In genomic region chr12:111685811-111686573, GRCh38 we compare ENCODE assay signal across 1 cellular context.
TF ChIP-seq lines count a peak whose summit lies in the region.

Gene ACAD10, plus strand, starts transcription at chr12:111686053. Its CDS starts 6,657 bp downstream, at chr12:111692710.
Gene BRAP, minus strand, starts transcription at chr12:111685956. Its CDS starts 164 bp downstream, at chr12:111685792.

TF ChIP-seq in K562, 482 proteins besides CTCF, POLR2A, EP300 and RAD21 (continued from another document and continues in another):
- TF ChIP-seq HES1 (IDR thresholded peaks at IDR 0.05; ENCODE audit: low read depth) (peak; percentile 65; the same call in 1 of the 2 replicates), ZBTB9 (CRISPR knock-in tag; IDR thresholded peaks at IDR 0.05) (0 out of 2 replicates have a peak, but pooled peaks have one; percentile 43), CCAR2 (IDR thresholded peaks at IDR 0.05; ENCODE audit: low read depth, low read length) (no peak), SMAD2 (IDR thresholded peaks at IDR 0.05; ENCODE audit: low read depth, low read length) (no peak), ZBTB2 (IDR thresholded peaks at IDR 0.05) (peak; percentile 93), BACH1 (tag; IDR thresholded peaks at IDR 0.05) (no peak), TAL1 (IDR thresholded peaks at IDR 0.05) (no peak), KDM2B (CRISPR knock-in tag; IDR thresholded peaks at IDR 0.05) (no peak), THRAP3 (IDR thresholded peaks at IDR 0.05; ENCODE audit: borderline replicate concordance) (no peak), ZNF165 (CRISPR knock-in tag; IDR thresholded peaks at IDR 0.05; ENCODE audit: borderline replicate concordance) (no peak), MYBL2 (IDR thresholded peaks at IDR 0.05; ENCODE audit: low read depth) (no peak), MYBL2 (CRISPR knock-in tag; IDR thresholded peaks at IDR 0.05; ENCODE audit: borderline replicate concordance) (no peak), ZNF444 (CRISPR knock-in tag; IDR thresholded peaks at IDR 0.05) (no peak), ZNF146 (CRISPR knock-in tag; IDR thresholded peaks at IDR 0.05; ENCODE audit: unreplicated experiment) (no peak), SMARCE1 (IDR thresholded peaks at IDR 0.05) (peak; percentile 76), POLR2H (tag; IDR thresholded peaks at IDR 0.05; ENCODE audit: low read depth) (peak; percentile 87), EHMT2 (IDR thresholded peaks at IDR 0.05) (no peak), ZBTB26 (CRISPR knock-in tag; IDR thresholded peaks at IDR 0.05) (0 out of 2 replicates have a peak, but pooled peaks have one; percentile 5), HNRNPH1 (optimal IDR thresholded peaks at IDR 0.05; ENCODE audit: low read depth, low read length) (no peak), RFX1 (IDR thresholded peaks at IDR 0.05) (no peak), NR2C2 (CRISPR knock-in tag; IDR thresholded peaks at IDR 0.05) (peak; percentile 97), NR2C2 (tag; IDR thresholded peaks at IDR 0.05) (peak; percentile 99), SRSF7 (optimal IDR thresholded peaks at IDR 0.05; ENCODE audit: low read depth, low read length) (no peak), ZNF354B (CRISPR knock-in tag; IDR thresholded peaks at IDR 0.05) (no peak), CBFB (CRISPR knock-in tag; IDR thresholded peaks at IDR 0.05) (no peak), TCF7L2 (IDR thresholded peaks at IDR 0.05; ENCODE audit: low read depth, low read length) (no peak), TAF15 (IDR thresholded peaks at IDR 0.05; ENCODE audit: low read depth, low read length) (no peak), ZNF134 (CRISPR knock-in tag; conservative IDR thresholded peaks at IDR 0.05) (no peak), HDAC8 (tag; IDR thresholded peaks at IDR 0.05) (0 out of 2 replicates have a peak, but pooled peaks have one; percentile 29), KAT2B (IDR thresholded peaks at IDR 0.05; ENCODE audit: low read depth, low read length) (no peak), TRIM28 (IDR thresholded peaks at IDR 0.05) (peak; percentile 66; the same call in 1 of the 2 replicates), PHF8 (IDR thresholded peaks at IDR 0.05; ENCODE audit: borderline replicate concordance, low read length) (peak; percentile 91), RNF219 (CRISPR knock-in tag; IDR thresholded peaks at IDR 0.05) (no peak), ZHX1 (conservative IDR thresholded peaks at IDR 0.05; ENCODE audit: low read length) (no peak), ZNF764 (CRISPR knock-in tag; IDR thresholded peaks at IDR 0.05; ENCODE audit: low read depth) (no peak; the same call in 1 of the 2 replicates), CBFA2T2 (conservative IDR thresholded peaks at IDR 0.05) (no peak), HLTF (IDR thresholded peaks at IDR 0.05) (0 out of 2 replicates have a peak, but pooled peaks have one; percentile 19), JUNB (CRISPR knock-in tag; conservative IDR thresholded peaks at IDR 0.05) (no peak), FOXK1 (CRISPR knock-in tag; IDR thresholded peaks at IDR 0.05; ENCODE audit: borderline replicate concordance) (peak; percentile 54; the same call in 1 of the 2 replicates), ASH1L (IDR thresholded peaks at IDR 0.05; ENCODE audit: borderline replicate concordance, low read depth, partially characterized antibody) (no peak), ZNF75A (CRISPR knock-in tag; IDR thresholded peaks at IDR 0.05) (peak; percentile 90), ZNF41 (CRISPR knock-in tag; conservative IDR thresholded peaks at IDR 0.05) (no peak), ATF2 (CRISPR knock-in tag; IDR thresholded peaks at IDR 0.05) (no peak), ZNF124 (CRISPR knock-in tag; IDR thresholded peaks at IDR 0.05) (no peak), KLF6 (CRISPR knock-in tag; IDR thresholded peaks at IDR 0.05; ENCODE audit: borderline replicate concordance) (no peak), ZBTB49 (CRISPR knock-in tag; IDR thresholded peaks at IDR 0.05; ENCODE audit: borderline replicate concordance) (no peak), FOXP1 (CRISPR knock-in tag; IDR thresholded peaks at IDR 0.05) (peak; percentile 83; the same call in 1 of the 2 replicates), AFF4 (CRISPR knock-in tag; IDR thresholded peaks at IDR 0.05) (0 out of 2 replicates have a peak, but pooled peaks have one; percentile 49), COPS2 (conservative IDR thresholded peaks at IDR 0.05) (no peak), EGR1 (conservative IDR thresholded peaks at IDR 0.05) (no peak), TAF1 (IDR thresholded peaks at IDR 0.05; ENCODE audit: control insufficient read depth, extremely low read depth, insufficient read depth, low read length, severe bottlenecking) (peak; percentile 85), ZNF239 (CRISPR knock-in tag; IDR thresholded peaks at IDR 0.05) (no peak), ZNF436 (CRISPR knock-in tag; IDR thresholded peaks at IDR 0.05) (no peak), ZNF507 (tag; conservative IDR thresholded peaks at IDR 0.05) (no peak)
